In the genomic region with DNA sequence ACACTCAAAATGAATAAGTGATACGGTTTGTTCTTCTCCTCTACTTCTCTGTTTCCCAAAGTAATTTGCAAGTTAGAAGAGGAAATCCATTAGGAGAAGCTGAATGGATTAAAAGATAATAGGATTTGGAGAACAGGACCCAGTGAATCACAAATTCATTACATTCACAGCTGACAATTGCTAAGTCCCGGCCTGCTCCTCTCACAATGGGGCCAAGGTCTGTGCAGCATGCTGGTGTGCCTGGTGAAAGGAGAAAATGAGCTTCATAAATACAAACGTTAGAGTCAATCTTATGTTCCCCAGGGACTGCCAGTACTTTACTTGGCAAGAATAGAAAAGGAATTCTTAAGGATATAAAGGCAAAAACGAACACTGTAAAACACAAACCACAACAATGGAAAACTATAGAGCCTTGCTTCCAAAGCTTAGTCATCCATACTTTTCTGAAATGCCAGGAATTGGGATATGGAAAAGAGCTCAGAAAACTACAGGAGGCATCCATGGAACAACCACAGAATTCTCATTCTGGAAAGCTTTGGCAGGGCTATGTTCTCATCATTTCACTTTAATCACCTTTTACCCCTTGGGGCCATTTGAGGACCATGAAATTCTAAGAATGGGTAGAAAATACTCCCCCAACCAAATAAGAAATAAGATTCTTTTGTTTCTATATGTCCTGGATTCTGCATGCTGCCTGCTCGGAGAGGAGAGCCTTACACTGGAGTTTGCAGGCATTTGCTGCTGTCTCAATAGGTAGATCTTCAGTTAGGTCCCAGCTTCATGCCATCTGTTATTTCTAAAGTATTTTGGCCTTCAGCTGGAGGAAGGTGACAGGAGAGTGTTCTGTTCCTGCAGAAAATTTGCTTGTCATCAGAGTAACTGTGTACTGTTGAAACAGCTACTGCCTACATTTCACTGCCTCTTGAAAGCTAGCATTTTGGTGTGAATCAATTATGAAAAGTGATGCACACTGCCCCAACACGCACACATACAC, we compare ENCODE assay signal across 24 cellular contexts.
A peak's percentile ranks its signal among the peaks of the same experiment; 100 is the strongest.
DNase-seq lines count a peak whose midpoint lies in the region; ATAC-seq and TF ChIP-seq lines count a peak whose summit lies in the region.
"Had no signal": no experiment of that assay in that cellular context is flagged by ENCODE, and none has a peak within 500 bp of the region (broad histone marks: within the 10 kb centered on the region; RNA-seq: fewer than 3 reads in every experiment).

No MANE protein-coding gene starts in this region.

- no peak overlapping the region for H2BK20ac ChIP-seq in H9 (ENCODE audit: low read depth, low read length, poor library complexity, severe bottlenecking)

- H3K9me3 ChIP-seq in H9 (ENCODE audit: control insufficient read depth, low read depth, low read length) (no peaks in the 10 kb centered on the region), parathyroid adenoma (ENCODE audit: control insufficient read depth, low read length) (no peaks in the 10 kb centered on the region)
- H3K9me3 ChIP-seq: neutrophil had no signal

- H3K27me3 Mint-ChIP-seq in H9 (ENCODE audit: low read depth): no peaks in the 10 kb centered on the region
- H3K27me3 Mint-ChIP-seq: activated T-cell treated with anti-CD3 and anti-CD28 coated beads, Interleukin-2, amount 50 U/mL, for 24 hours; IgD-negative memory B cell had no signal

- H3T11ph ChIP-seq in H9 (ENCODE audit: low read length): no peak overlapping the region

- H4K8ac ChIP-seq in H9 (replicated peaks; ENCODE audit: insufficient read length, low read depth, low read length): no peak overlapping the region

- no peaks in the 10 kb centered on the region for H3K79me2 ChIP-seq in H9 (ENCODE audit: insufficient read depth, low read length)
- no peaks in the 10 kb centered on the region for H3K79me2 ChIP-seq in parathyroid adenoma

- H2BK5ac ChIP-seq in H9 (ENCODE audit: insufficient read length, low read length): no peak overlapping the region

- no CpG with 5 or more reads among the region's 6 CpGs for WGBS in H9 (ENCODE audit: extremely low coverage, insufficient read length, low lambda C conversion rate)

- no peak overlapping the region for H3K23ac ChIP-seq in H9 (ENCODE audit: insufficient read length, low read depth, low read length)

- no peak overlapping the region for H3K4me3 Mint-ChIP-seq in H9
- H3K4me3 Mint-ChIP-seq: activated T-cell treated with anti-CD3 and anti-CD28 coated beads, Interleukin-2, amount 50 U/mL, for 24 hours; CD14-positive monocyte; IgD-negative memory B cell had no signal

- no peak overlapping the region for H3K56ac ChIP-seq in H9 (ENCODE audit: insufficient read length, low read depth, low read length)

- TF ChIP-seq CTCF in H9 (conservative IDR thresholded peaks at IDR 0.05) (no peak), parathyroid adenoma (IDR thresholded peaks at IDR 0.05) (no peak), omental fat pad (IDR thresholded peaks at IDR 0.05) (no peak)

- H2AK5ac ChIP-seq in H9 (ENCODE audit: insufficient read length, low read length): no peak overlapping the region

- no peak overlapping the region for H3K4me3 ChIP-seq in parathyroid adenoma (ENCODE audit: low read depth, low read length)
- H3K4me3 ChIP-seq: heart right ventricle, lung had no signal

- no peaks in the 10 kb centered on the region for H3K36me3 ChIP-seq in parathyroid adenoma (ENCODE audit: control insufficient read depth, insufficient read depth, low read length)
- H3K36me3 ChIP-seq: heart right ventricle, neutrophil had no signal

- no peak overlapping the region for H2BK12ac ChIP-seq in H9 (ENCODE audit: insufficient read length, low read depth, low read length)

- DNase-seq in H9 (no peak), NCI-H69 (lab: John Stamatoyannopoulos, UW) (peak; percentile 39), ecto neural progenitor cell (ENCODE audit: low spot score) (peak; percentile 55), omental fat pad (ENCODE audit: low spot score) (no peak), SW480 (ENCODE audit: low spot score) (no peak), NCI-H748 (lab: John Stamatoyannopoulos, UW; ENCODE audit: unreplicated experiment) (no peak)
- DNase-seq: activated CD4-positive, alpha-beta T cell treated with anti-CD3 and anti-CD28 coated beads for 48 hours; activated gamma-delta T cell; activated T-cell treated with anti-CD3 and anti-CD28 coated beads, Interleukin-2, amount 50 U/mL, for 24 hours; effector memory CD4-positive, alpha-beta T cell; EL; erythroblast; heart right ventricle; NCI-H1105; NCI-H2029 treated with DMSO at 0.1 percent for 48 hours; NCI-H446; Right ventricle myocardium superior; stimulated activated naive CD8-positive, alpha-beta T cell treated with anti-CD3 and anti-CD28 coated beads, Interleukin-15, Interleukin-2, amounts not matched to agents 100 U/mL and 50 U/mL, for 24 hours had no signal

- H3K9ac ChIP-seq in H9 (ENCODE audit: extremely low read depth, insufficient read length, low read length) (no peak overlapping the region), parathyroid adenoma (no peak overlapping the region)

- H3K23me2 ChIP-seq in H9 (ENCODE audit: insufficient read length, low read depth, low read length, poor library complexity, severe bottlenecking): no peaks in the 10 kb centered on the region

- peaks cover 13 to 14% of the 10 kb centered on the region in 2 experiments for H3K4me1 Mint-ChIP-seq in H9
- H3K4me1 Mint-ChIP-seq: CD14-positive monocyte, IgD-negative memory B cell had no signal

- H3K9me3 Mint-ChIP-seq in H9: peaks cover 12 to 14% of the 10 kb centered on the region in 2 experiments

- peaks cover 2 to 12% (median 3%) of the 10 kb centered on the region in 3 experiments; a peak in 4 of 7 replicates for H3K36me3 Mint-ChIP-seq in H9 (ENCODE audit: insufficient read depth in 1 of 3, low read depth in 3 of 3)
- H3K36me3 Mint-ChIP-seq: CD14-positive monocyte, IgD-negative memory B cell had no signal

- H4K91ac ChIP-seq in H9 (ENCODE audit: insufficient read length, low read depth, low read length): no peak overlapping the region

- no peak overlapping the region for H2BK15ac ChIP-seq in H9 (ENCODE audit: low read depth, low read length)

- no peak overlapping the region for H3K18ac ChIP-seq in H9 (ENCODE audit: insufficient read length, low read depth, low read length)

- H4K20me1 ChIP-seq in H9 (ENCODE audit: control insufficient read depth, insufficient read depth, insufficient read length): no peaks in the 10 kb centered on the region

- no peak overlapping the region for H4K5ac ChIP-seq in H9 (ENCODE audit: insufficient read length, low read depth, low read length)

- H2AFZ ChIP-seq in H9 (ENCODE audit: low read length) (no peak overlapping the region), parathyroid adenoma (peak overlapping the region; percentile 14)

- ATAC-seq in omental fat pad (ENCODE audit: low FRiP score) (no peak), GM21529 (IDR thresholded peaks at IDR 0.05; ENCODE audit: unreplicated experiment) (no peak)
- ATAC-seq: heart right ventricle; stimulated activated naive CD8-positive, alpha-beta T cell treated with anti-CD3 and anti-CD28 coated beads, Interleukin-15, Interleukin-2, amounts not matched to agents 100 U/mL and 50 U/mL, for 24 hours had no signal

- no peak overlapping the region for H2BK120ac ChIP-seq in H9 (ENCODE audit: low read depth, low read length, poor library complexity, severe bottlenecking)

- no peaks in the 10 kb centered on the region for H3K4me1 ChIP-seq in H9 (ENCODE audit: insufficient read depth, low read length)
- peaks cover 7% of the 10 kb centered on the region for H3K4me1 ChIP-seq in parathyroid adenoma
- H3K4me1 ChIP-seq: heart right ventricle had no signal

- H3K27ac Mint-ChIP-seq in H9: peak overlapping the region; percentile 38 to 70 (median 40); a peak in 2 of 7 replicates
- H3K27ac Mint-ChIP-seq: activated T-cell treated with anti-CD3 and anti-CD28 coated beads, Interleukin-2, amount 50 U/mL, for 24 hours; CD14-positive monocyte; IgD-negative memory B cell had no signal

- no peak overlapping the region for H3K4me2 ChIP-seq in H9 (ENCODE audit: insufficient read depth, insufficient read length, low read length)
- H3K4me2 ChIP-seq in parathyroid adenoma (ENCODE audit: low read length): no peak overlapping the region

- no peaks in the 10 kb centered on the region for H3K79me1 ChIP-seq in H9 (ENCODE audit: insufficient read depth, low read depth, low read length, poor library complexity, severe bottlenecking)

- H3K27ac ChIP-seq in H9 (ENCODE audit: insufficient read length, low read depth, low read length) (no peak overlapping the region), parathyroid adenoma (no peak overlapping the region)
- H3K27ac ChIP-seq: heart right ventricle, neutrophil had no signal

- H3K14ac ChIP-seq in H9 (ENCODE audit: insufficient read depth, low read length): no peak overlapping the region

- H3K4ac ChIP-seq in H9 (ENCODE audit: low read depth, low read length): no peak overlapping the region

- H3K27me3 ChIP-seq in H9 (ENCODE audit: insufficient read depth, low read length): no peaks in the 10 kb centered on the region
- H3K27me3 ChIP-seq in parathyroid adenoma (ENCODE audit: control insufficient read depth, insufficient read depth, low read length): no peaks in the 10 kb centered on the region
- H3K27me3 ChIP-seq: heart right ventricle, neutrophil had no signal

Comparison
In these comparisons a context has a peak if more than half of its experiments do, and no peak if none do; other contexts are left out.
1. DNase-seq: peak in NCI-H69 (single experiment) and ecto neural progenitor cell (single experiment); none in H9 (single experiment), omental fat pad (single experiment), SW480 (single experiment) and NCI-H748 (single experiment).